2 cellular contexts compared by ENCODE assay signal in the genomic region with DNA sequence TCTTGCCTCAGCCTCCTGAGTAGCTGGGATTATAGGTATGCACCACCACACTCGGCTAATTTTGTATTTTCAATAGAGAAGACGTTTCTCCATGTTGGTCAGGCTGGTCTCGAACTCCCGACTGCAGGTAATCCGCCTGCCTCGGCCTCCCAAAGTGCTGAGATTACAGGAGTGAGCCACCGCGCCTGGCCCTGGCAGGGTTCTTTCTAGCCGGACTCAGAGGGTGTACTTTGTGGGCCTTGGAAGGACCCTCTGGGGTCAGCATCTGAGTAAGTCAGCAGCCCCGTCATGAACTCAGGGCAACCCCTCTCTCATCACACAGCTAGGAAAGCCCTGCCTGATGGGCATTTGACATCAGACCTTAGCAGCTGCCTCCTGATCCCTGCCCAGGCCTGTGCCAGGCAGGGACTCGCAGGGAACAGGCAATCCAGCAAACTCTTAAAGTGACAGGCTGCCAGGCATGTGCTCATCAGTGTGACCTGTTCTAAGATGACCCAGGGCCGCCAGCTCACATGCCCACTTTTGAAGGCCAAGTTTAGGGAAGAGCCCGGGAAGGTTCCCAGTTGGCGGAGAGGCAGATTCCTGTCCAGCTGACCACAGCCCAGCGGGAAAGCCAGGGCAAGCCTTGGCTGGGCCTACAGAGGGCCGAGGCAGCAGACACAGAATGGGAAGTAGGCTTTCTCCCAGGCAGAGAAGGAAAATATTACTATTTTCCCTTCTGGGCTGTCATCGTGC.
TF ChIP-seq lines count a peak whose summit lies in the region.

No MANE protein-coding gene starts in this region.

TF ChIP-seq in SK-N-SH, 30 proteins besides CTCF, POLR2A, EP300 and RAD21 (continued from another document):
- TF ChIP-seq ZBTB33 (IDR thresholded peaks at IDR 0.05; ENCODE audit: borderline replicate concordance, low read depth) (no peak), SMC3 (IDR thresholded peaks at IDR 0.05; ENCODE audit: low read depth, low read length) (no peak), PBX3 (IDR thresholded peaks at IDR 0.05) (no peak), CHD2 (IDR thresholded peaks at IDR 0.05; ENCODE audit: low read length, partially characterized antibody) (no peak), FOXM1 (IDR thresholded peaks at IDR 0.05; ENCODE audit: low read depth) (no peak), TAF1 (IDR thresholded peaks at IDR 0.05; ENCODE audit: borderline replicate concordance, low read depth, low read length) (no peak), TCF12 (IDR thresholded peaks at IDR 0.05) (no peak)

TF ChIP-seq in SK-N-SH treated with all-trans-retinoic acid at 6 μM for 48 hours, 23 proteins besides CTCF, POLR2A, EP300 and RAD21 (continued from another document):
- TF ChIP-seq, protein P1, sequence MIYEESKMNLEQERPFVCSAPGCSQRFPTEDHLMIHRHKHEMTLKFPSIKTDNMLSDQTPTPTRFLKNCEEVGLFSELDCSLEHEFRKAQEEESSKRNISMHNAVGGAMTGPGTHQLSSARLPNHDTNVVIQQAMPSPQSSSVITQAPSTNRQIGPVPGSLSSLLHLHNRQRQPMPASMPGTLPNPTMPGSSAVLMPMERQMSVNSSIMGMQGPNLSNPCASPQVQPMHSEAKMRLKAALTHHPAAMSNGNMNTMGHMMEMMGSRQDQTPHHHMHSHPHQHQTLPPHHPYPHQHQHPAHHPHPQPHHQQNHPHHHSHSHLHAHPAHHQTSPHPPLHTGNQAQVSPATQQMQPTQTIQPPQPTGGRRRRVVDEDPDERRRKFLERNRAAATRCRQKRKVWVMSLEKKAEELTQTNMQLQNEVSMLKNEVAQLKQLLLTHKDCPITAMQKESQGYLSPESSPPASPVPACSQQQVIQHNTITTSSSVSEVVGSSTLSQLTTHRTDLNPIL (CRISPR knock-in tag; IDR thresholded peaks at IDR 0.05; ENCODE audit: low read depth), result no peak
